Comparison of ENCODE assay signal across 16 cellular contexts in the genomic region with DNA sequence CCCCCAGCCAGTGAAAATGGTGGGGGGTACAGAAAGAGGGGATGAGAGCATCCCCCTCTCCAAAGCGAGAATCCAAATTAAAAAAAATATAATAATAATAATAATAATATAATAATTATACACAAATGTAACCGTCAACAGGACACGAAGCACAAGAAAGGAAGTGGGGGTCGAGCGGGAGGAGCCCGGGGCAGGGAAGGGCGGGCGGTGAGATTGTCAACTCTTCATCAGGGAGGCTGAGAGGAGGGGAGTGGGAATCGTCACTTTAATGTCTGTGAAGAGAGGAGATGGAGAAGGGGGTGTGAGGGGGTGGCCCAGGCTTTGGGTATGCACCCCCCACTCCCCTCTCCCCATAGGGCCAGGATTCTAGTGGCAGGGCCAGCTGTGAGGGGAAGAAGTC.
"Had no signal": no experiment of that assay in that cellular context is flagged by ENCODE, and none has a peak within 500 bp of the region (broad histone marks: within the 10 kb centered on the region; RNA-seq: fewer than 3 reads in every experiment).

No MANE protein-coding gene starts in this region.

- ATAC-seq: esophagus mucosa; heart left ventricle; left lobe of liver; natural killer cell treated with Interleukin-12 subunit alpha and Interleukin-12 subunit beta and Interleukin-15 and Interleukin-18, amount 100 ng/mL, for 72 hours had no signal

- H3K27ac Mint-ChIP-seq: activated B cell treated with CpG ODN at 0.5 μM for 24 hours; activated CD4-positive, alpha-beta T cell treated with anti-CD3 and anti-CD28 coated beads, Interleukin-2, amount 10 ng/mL, durations not matched to agents 24 days and 14 days; activated T-helper 2 cell treated with anti-CD3 and anti-CD28 coated beads, Interferon-gamma antibody, Interleukin-2, Interleukin-4, amounts not matched to agents 10 μg/mL and 5 μg/mL and 100 μg/mL, durations not matched to agents 14 hours and 24 hours and 36 hours had no signal

- H3K4me3 ChIP-seq: heart left ventricle, upper lobe of left lung had no signal

- H3K9me3 ChIP-seq: heart left ventricle, upper lobe of left lung had no signal

- H3K4me1 Mint-ChIP-seq: activated B cell treated with CpG ODN at 0.5 μM for 24 hours, brain had no signal

- DNase-seq: activated B cell treated with CpG ODN at 0.5 μM for 24 hours; activated CD4-positive, alpha-beta T cell treated with anti-CD3 and anti-CD28 coated beads, Interleukin-2, amount 10 ng/mL, durations not matched to agents 24 days and 14 days; activated CD8-positive, alpha-beta memory T cell treated with anti-CD3 and anti-CD28 coated beads for 24 hours; activated naive CD4-positive, alpha-beta T cell treated with anti-CD3 and anti-CD28 coated beads, Interleukin-2, amount 50 U/mL, for 16 hours; cerebellar nuclear complex; foreskin fibroblast; islet precursor cell; mesenchymal stem cell; T-helper 2 cell; upper lobe of left lung had no signal

- H3K4me3 Mint-ChIP-seq: activated B cell treated with CpG ODN at 0.5 μM for 24 hours; activated CD4-positive, alpha-beta T cell treated with anti-CD3 and anti-CD28 coated beads, Interleukin-2, amount 10 ng/mL, durations not matched to agents 24 days and 14 days; brain; natural killer cell treated with Interleukin-12 subunit alpha and Interleukin-12 subunit beta and Interleukin-15 and Interleukin-18, amount 100 ng/mL, for 72 hours had no signal

- H3K27me3 Mint-ChIP-seq: activated B cell treated with CpG ODN at 0.5 μM for 24 hours; activated CD4-positive, alpha-beta T cell treated with anti-CD3 and anti-CD28 coated beads, Interleukin-2, amount 10 ng/mL, durations not matched to agents 24 days and 14 days; brain; natural killer cell treated with Interleukin-12 subunit alpha and Interleukin-12 subunit beta and Interleukin-15 and Interleukin-18, amount 100 ng/mL, for 72 hours had no signal

- H3K27me3 ChIP-seq: heart left ventricle, upper lobe of left lung had no signal

- H3K36me3 Mint-ChIP-seq: natural killer cell treated with Interleukin-12 subunit alpha and Interleukin-12 subunit beta and Interleukin-15 and Interleukin-18, amount 100 ng/mL, for 72 hours had no signal

- H3K9me3 Mint-ChIP-seq: activated B cell treated with CpG ODN at 0.5 μM for 24 hours; activated CD4-positive, alpha-beta T cell treated with anti-CD3 and anti-CD28 coated beads, Interleukin-2, amount 10 ng/mL, durations not matched to agents 24 days and 14 days; activated T-helper 2 cell treated with anti-CD3 and anti-CD28 coated beads, Interferon-gamma antibody, Interleukin-2, Interleukin-4, amounts not matched to agents 10 μg/mL and 5 μg/mL and 100 μg/mL, durations not matched to agents 14 hours and 24 hours and 36 hours; brain; natural killer cell treated with Interleukin-12 subunit alpha and Interleukin-12 subunit beta and Interleukin-15 and Interleukin-18, amount 100 ng/mL, for 72 hours had no signal
